ENCODE assay signal across 8 cellular contexts in genomic region chr10:77405771-77406241, GRCh38.
DNase-seq lines count a peak whose midpoint lies in the region; ATAC-seq, FAIRE-seq and TF ChIP-seq lines count a peak whose summit lies in the region.

No MANE protein-coding gene starts in this region.

- DNase-seq in A549 (ENCODE audit: low read depth in 1 of 2, low spot score in 1 of 2) (peak; percentile 78 to 89), NCI-H2029 (lab: John Stamatoyannopoulos, UW) (peak; percentile 66), adipocyte (ENCODE audit: low read depth) (peak; percentile 76), iris pigment epithelial cell (ENCODE audit: low read depth) (peak; percentile 54), transverse colon (peak; percentile 77)

- intact Hi-C loops in transverse colon (cut with DNase I; ENCODE audit: low total_unique reads), result no loop called here

- TF ChIP-seq POLR2A in A549 (IDR thresholded peaks at IDR 0.05; ENCODE audit: low read length), result no peak
- no peak for TF ChIP-seq POLR2A in transverse colon (IDR thresholded peaks at IDR 0.05)

- H3K27me3 ChIP-seq in adipocyte (replicated peaks; ENCODE audit: control insufficient read depth, insufficient read depth, low read length) (no peaks in the 10 kb centered on the region), transverse colon (no peaks in the 10 kb centered on the region)

- H3K27ac ChIP-seq in A549, result peak overlapping the region; percentile 65 to 88
- peak overlapping the region; percentile 23 to 72 (median 52) for H3K27ac ChIP-seq in transverse colon

- H3K9me3 ChIP-seq in A549 (no peaks in the 10 kb centered on the region), adipocyte (ENCODE audit: control insufficient read depth, low read length) (no peaks in the 10 kb centered on the region), transverse colon (no peaks in the 10 kb centered on the region)

- TF ChIP-seq EP300 in A549 (IDR thresholded peaks at IDR 0.05) (no peak), transverse colon (IDR thresholded peaks at IDR 0.05; ENCODE audit: low read depth) (no peak)

- H3K4me3 ChIP-seq in A549 (no peak overlapping the region), adipocyte (ENCODE audit: low read length) (no peak overlapping the region), transverse colon (no peak overlapping the region)

- CTCF ChIA-PET in A549 (lab: Yijun Ruan, JAX), result interaction anchor here (0.9 to 2.7 kb wide), 4 partner anchors 11 to 238 kb away, joined by 3 to 14 read pairs (median 4); no protein-coding TSS in a partner anchor

- in situ Hi-C loops in transverse colon (cut with MboI; ENCODE audit: low pct_ligation_motif_present in 1 of 4, low pct_unique_long_range_greater_than_20kb in 1 of 4, low sequenced_read_pairs in 3 of 4), result loop anchor here in 1 of 4 donors (25.0 kb wide), 1 partner anchor 231 kb away; the partner anchor contains the start of gene KCNMA1

- 9% methylated on average over 5 of the region's 5 CpGs for WGBS in A549 (ENCODE audit: missing lambda C conversion rate)
- 4 to 8% methylated on average over 3 to 5 of the region's 5 CpGs for whole genome bisulfite sequencing in transverse colon (ENCODE audit: low coverage in 1 of 2), 2 donors

- POLR2A ChIA-PET in A549 (lab: Yijun Ruan, JAX), result no interaction called here

- ATAC-seq in A549 (peak; percentile 86 to 88), GM18511 (IDR thresholded peaks at IDR 0.05; ENCODE audit: unreplicated experiment) (peak; percentile 68), HG02588 (IDR thresholded peaks at IDR 0.05; ENCODE audit: unreplicated experiment) (no peak), HG03439 (IDR thresholded peaks at IDR 0.05; ENCODE audit: unreplicated experiment) (no peak)

- FAIRE-seq in A549 (lab: Jason Lieb, UNC), result no peak

- peak overlapping the region; percentile 57 for H3K4me2 ChIP-seq in A549

- TF ChIP-seq CTCF in A549 (IDR thresholded peaks at IDR 0.05) (no peak), transverse colon (IDR thresholded peaks at IDR 0.05) (no peak)

- H3K36me3 ChIP-seq in adipocyte (ENCODE audit: control insufficient read depth, insufficient read depth, low read length, severe bottlenecking) (no peaks in the 10 kb centered on the region), transverse colon (no peaks in the 10 kb centered on the region)

- no peak overlapping the region for H3K9ac ChIP-seq in adipocyte (ENCODE audit: low read length)

- H3K4me1 ChIP-seq in A549 (peaks cover 18% of the 10 kb centered on the region), adipocyte (ENCODE audit: control insufficient read depth, insufficient read depth, low read length) (no peaks in the 10 kb centered on the region), transverse colon (peaks cover 31 to 39% (median 36%) of the 10 kb centered on the region in 4 donors)

- TF ChIP-seq RAD21 in A549 (conservative IDR thresholded peaks at IDR 0.05 in 1 of 2, IDR thresholded peaks at IDR 0.05 in 1 of 2), result 0 out of 5 replicates have a peak, but pooled peaks of 1 of the 2 experiments have one; percentile 17

TF ChIP-seq in A549, 52 proteins besides CTCF, POLR2A, EP300 and RAD21:
- no peak for TF ChIP-seq JUNB (IDR thresholded peaks at IDR 0.05)
- TF ChIP-seq MYC (IDR thresholded peaks at IDR 0.05; ENCODE audit: borderline replicate concordance, low read length), result peak; percentile 63; the same call in 1 of the 2 replicates
- no peak for TF ChIP-seq PHF8 (IDR thresholded peaks at IDR 0.05; ENCODE audit: borderline replicate concordance, low read depth)
- peak; percentile 88 for TF ChIP-seq MAX (IDR thresholded peaks at IDR 0.05)
- TF ChIP-seq USF2 (IDR thresholded peaks at IDR 0.05), result peak; percentile 68
- peak; percentile 55; the same call in 1 of the 2 replicates for TF ChIP-seq E2F6 (IDR thresholded peaks at IDR 0.05; ENCODE audit: borderline replicate concordance, low read depth)
- peak; percentile 65 for TF ChIP-seq BHLHE40 (IDR thresholded peaks at IDR 0.05; ENCODE audit: low read depth, low read length)
- TF ChIP-seq FOSL2 (IDR thresholded peaks at IDR 0.05), result peak; percentile 60; the same call in 1 of the 2 replicates
- peak; percentile 91 for TF ChIP-seq FOSL2 (CRISPR knock-in tag; IDR thresholded peaks at IDR 0.05)
TF ChIP-seq in A549: peak in this region for 6.

Comparison
In these comparisons a context has a peak if more than half of its experiments do, and no peak if none do; other contexts are left out.
1. ATAC-seq: peak in A549 (2 of 2) and GM18511 (single experiment); none in HG02588 (single experiment) and HG03439 (single experiment).
2. Peak in every context shown above with its lines, with median percentiles within 50 percentile points of each other: DNase-seq.